8 cellular contexts compared by ENCODE assay signal in genomic region chr5:179820127-179820482, GRCh38. TPM values are rescaled to one million over a fixed set of nuclear protein-coding genes. Genes with fewer than 3 reads are reported as not detected.
A peak's percentile ranks its signal among the peaks of the same experiment; 100 is the strongest.
DNase-seq lines count a peak whose midpoint lies in the region; ATAC-seq and TF ChIP-seq lines count a peak whose summit lies in the region.

No MANE protein-coding gene starts in this region.

- peak overlapping the region; percentile 93 for H3K27ac Mint-ChIP-seq in central memory CD8-positive, alpha-beta T cell (ENCODE audit: low read depth)
- H3K27ac Mint-ChIP-seq in naive B cell, result peak overlapping the region; percentile 89 to 99 (median 98)

- H3K27ac ChIP-seq in Karpas-422 (ENCODE audit: low read length), result peak overlapping the region; percentile 75

- H3K4me3 ChIP-seq in AG09309 (ENCODE audit: control insufficient read depth, low read depth, low read length) (peak overlapping the region; percentile 61), Karpas-422 (ENCODE audit: low read length) (peak overlapping the region; percentile 96)

- peak overlapping the region; percentile 92 for H3K4me2 ChIP-seq in Karpas-422 (ENCODE audit: low read depth, low read length, poor library complexity, severe bottlenecking)

- peaks cover 19% of the 10 kb centered on the region for H4K20me1 ChIP-seq in Karpas-422 (ENCODE audit: insufficient read depth, low read depth, low read length)

- no peak for TF ChIP-seq CTCF in AG09309 (IDR thresholded peaks at IDR 0.05; ENCODE audit: control insufficient read depth, insufficient read depth, low read depth, low read length, missing control alignments)

- peak overlapping the region; percentile 93 for H3K4me3 Mint-ChIP-seq in central memory CD8-positive, alpha-beta T cell
- peak overlapping the region; percentile 80 to 97 (median 92) for H3K4me3 Mint-ChIP-seq in naive B cell

- no peaks in the 10 kb centered on the region for H3K9me3 Mint-ChIP-seq in central memory CD8-positive, alpha-beta T cell
- no peaks in the 10 kb centered on the region for H3K9me3 Mint-ChIP-seq in naive B cell

- H3K9me3 ChIP-seq in Karpas-422 (ENCODE audit: low read length), result no peaks in the 10 kb centered on the region

- peaks cover 27% of the 10 kb centered on the region for H3K79me2 ChIP-seq in Karpas-422 (ENCODE audit: low read length)

- peaks cover 50% of the 10 kb centered on the region for H3K36me3 Mint-ChIP-seq in central memory CD8-positive, alpha-beta T cell (ENCODE audit: insufficient read depth)
- peaks cover 7% of the 10 kb centered on the region in 2 donors for H3K36me3 Mint-ChIP-seq in naive B cell

- H3K9ac ChIP-seq in Karpas-422 (ENCODE audit: low read length), result peak overlapping the region; percentile 96

- peaks cover 17% of the 10 kb centered on the region; the same call in 1 of the 2 replicates for H3K36me3 ChIP-seq in Karpas-422 (ENCODE audit: insufficient read depth, low read length)

- H3K4me1 ChIP-seq in Karpas-422 (ENCODE audit: low read length), result peaks cover 36% of the 10 kb centered on the region

- H2AFZ ChIP-seq in Karpas-422 (ENCODE audit: low read length), result no peak overlapping the region

- no peaks in the 10 kb centered on the region for H3K27me3 ChIP-seq in Karpas-422 (ENCODE audit: low read length)

- H3K4me1 Mint-ChIP-seq in central memory CD8-positive, alpha-beta T cell, result peaks cover 46% of the 10 kb centered on the region
- H3K4me1 Mint-ChIP-seq in naive B cell, result peaks cover 40 to 64% (median 63%) of the 10 kb centered on the region in 3 donors

- ATAC-seq in central memory CD8-positive, alpha-beta T cell (replicated peaks; ENCODE audit: extremely low read depth, poor library complexity, severe bottlenecking), result no peak
- ATAC-seq in naive B cell (ENCODE audit: low read depth in 2 of 2), result no peak
- no peak for ATAC-seq in HG02588 (IDR thresholded peaks at IDR 0.05; ENCODE audit: unreplicated experiment)

- H3K27me3 Mint-ChIP-seq in central memory CD8-positive, alpha-beta T cell, result no peaks in the 10 kb centered on the region
- no peaks in the 10 kb centered on the region for H3K27me3 Mint-ChIP-seq in naive B cell

- no peaks in the 10 kb centered on the region for H3K9me2 ChIP-seq in Karpas-422 (replicated peaks; ENCODE audit: insufficient read depth, low read length)

- DNase-seq in AG09309 (ENCODE audit: low read depth) (no peak), Karpas-422 (no peak), naive B cell (no peak), NCI-H1105 (lab: John Stamatoyannopoulos, UW) (no peak), pons (ENCODE audit: low spot score) (no peak), iPS-NIHi11 (ENCODE audit: low spot score) (no peak)
- DNase-seq in central memory CD8-positive, alpha-beta T cell (ENCODE audit: low spot score in 2 of 2), result no peak

RNA-seq across cellular contexts. Expression of gene SQSTM1, which starts 0.6 kb away (rescaled TPM):
- 100.0 and 123 TPM in 2 replicates for total RNA-seq in Karpas-422 (2014; rRNA removed; shearing (Covaris generic); ENCODE audit: low replicate concordance)
- 100 to 1,000 TPM; 177 to 246 (median 194) TPM for polyA plus RNA-seq in naive B cell (ENCODE audit: low read depth in 6 of 6)

RNA-seq across cellular contexts. Expression of gene MGAT4B, which starts 13.4 kb away (rescaled TPM):
- 36.9 and 47.1 TPM in 2 replicates for total RNA-seq in Karpas-422 (2014; rRNA removed; shearing (Covaris generic); ENCODE audit: low replicate concordance)
- polyA plus RNA-seq in naive B cell (ENCODE audit: low read depth in 6 of 6), result 10 to 100 TPM in 3 of 6 donors, 1 to 10 TPM in 3; 6.2 to 17.3 (median 9.5) TPM

RNA-seq across cellular contexts. Expression of gene LTC4S, which starts 26.3 kb away (rescaled TPM):
- total RNA-seq in Karpas-422 (2014; rRNA removed; shearing (Covaris generic); ENCODE audit: low replicate concordance), result 2.3 TPM in 1 of 2 replicates, not detected in the other
- polyA plus RNA-seq in naive B cell (ENCODE audit: low read depth in 6 of 6), result under 1 TPM in 3 of 6 donors, not detected in 3; 0.49 to 0.82 (median 0.63) TPM

RNA-seq across cellular contexts. Expression of gene MRNIP, which starts 38.5 kb away (rescaled TPM):
- total RNA-seq in Karpas-422 (2014; rRNA removed; shearing (Covaris generic); ENCODE audit: low replicate concordance), result 33.6 and 55.7 TPM in 2 replicates
- 10 to 100 TPM in 5 of 6 donors, 1 to 10 TPM in 1; 4.4 to 21.2 (median 16.6) TPM for polyA plus RNA-seq in naive B cell (ENCODE audit: low read depth in 6 of 6)
